ENCODE assay signal across 24 cellular contexts in genomic region chr2:36300697-36301096, GRCh38.
"Had no signal": no experiment of that assay in that cellular context is flagged by ENCODE, and none has a peak within 500 bp of the region (broad histone marks: within the 10 kb centered on the region; RNA-seq: fewer than 3 reads in every experiment).

No MANE protein-coding gene starts in this region.

- H3K27me3 ChIP-seq: breast epithelium, left lung, neural progenitor cell, sigmoid colon, uterus had no signal

- DNase-seq: activated CD4-positive, alpha-beta T cell treated with anti-CD3 and anti-CD28 coated beads, Interleukin-2, amount 10 ng/mL, durations not matched to agents 24 days and 14 days; activated CD4-positive, CD25-positive, alpha-beta regulatory T cell treated with anti-CD3 and anti-CD28 coated beads, Interleukin-2, amount 50 U/mL, for 72 hours; activated CD8-positive, alpha-beta memory T cell treated with anti-CD3 and anti-CD28 coated beads, Interleukin-2, amount 10 ng/mL, durations not matched to agents 7 days and 5 days; activated CD8-positive, alpha-beta T cell treated with anti-CD3 and anti-CD28 coated beads for 36 hours; activated T-cell treated with anti-CD3 and anti-CD28 coated beads, Interleukin-2, amount 50 U/mL, for 48 hours; effector memory CD4-positive, alpha-beta T cell; left lung; lower lobe of right lung; mesenchymal stem cell; naive thymus-derived CD8-positive, alpha-beta T cell; occipital lobe; psoas muscle; sigmoid colon; small intestine; stimulated activated CD4-positive, alpha-beta T cell treated with anti-CD3 and anti-CD28 coated beads, Interleukin-4, amount 100 ng/mL, for 4 hours; stimulated activated CD8-positive, alpha-beta memory T cell treated with anti-CD3 and anti-CD28 coated beads, Interleukin-4, amount 100 ng/mL, for 48 hours; stimulated activated naive CD8-positive, alpha-beta T cell treated with anti-CD3 and anti-CD28 coated beads, Interleukin-15, amount 100 ng/mL, for 72 hours; substantia nigra; uterus had no signal

- H3K4me1 ChIP-seq: breast epithelium, left lung, lower lobe of right lung, neural progenitor cell, parathyroid adenoma, psoas muscle, sigmoid colon, uterus had no signal

- H3K4me2 ChIP-seq: neural progenitor cell had no signal

- ATAC-seq: activated CD8-positive, alpha-beta memory T cell treated with anti-CD3 and anti-CD28 coated beads, Interleukin-2, amount 10 ng/mL, durations not matched to agents 7 days and 5 days; activated CD8-positive, alpha-beta T cell treated with anti-CD3 and anti-CD28 coated beads for 36 hours; activated naive CD4-positive, alpha-beta T cell treated with anti-CD3 and anti-CD28 coated beads, Interleukin-2, amount 50 U/mL, for 72 hours; left lung; lower lobe of right lung; naive thymus-derived CD8-positive, alpha-beta T cell; psoas muscle; stimulated activated memory B cell treated with anti-CD40 and anti-IgM and Interleukin-4, amounts not matched to agents 10 μg/mL and 1 μg/mL and 100 μg/mL, for 72 hours; stimulated activated naive CD8-positive, alpha-beta T cell treated with anti-CD3 and anti-CD28 coated beads, Interleukin-15, amount 100 ng/mL, for 72 hours had no signal

- H2AFZ ChIP-seq: neural progenitor cell, parathyroid adenoma had no signal

- H3K36me3 ChIP-seq: breast epithelium, left lung, lower lobe of right lung, neural progenitor cell, sigmoid colon, uterus had no signal

- H3K4me3 ChIP-seq: breast epithelium, left lung, lower lobe of right lung, neural progenitor cell, psoas muscle, sigmoid colon, uterus had no signal

- H3K27ac ChIP-seq: breast epithelium, left lung, lower lobe of right lung, neural progenitor cell, parathyroid adenoma, psoas muscle, sigmoid colon, uterus had no signal

- H3K9me3 ChIP-seq: breast epithelium, left lung, lower lobe of right lung, psoas muscle, sigmoid colon, uterus had no signal

- H3K9ac ChIP-seq: neural progenitor cell, parathyroid adenoma had no signal

- H3K79me2 ChIP-seq: parathyroid adenoma had no signal
